ENCODE assay signal across 1 cellular context in genomic region chr13:33817843-33818661, GRCh38.
TF ChIP-seq lines count a peak whose summit lies in the region.

Gene RFC3 (plus strand): TSS chr13:33818149. CDS start chr13:33818179, 30 bp downstream.

TF ChIP-seq in GM12878, 131 proteins besides CTCF, POLR2A, EP300 and RAD21 (continued from another document):
- TF ChIP-seq RUNX3 (IDR thresholded peaks at IDR 0.05; ENCODE audit: low read length) (peak; percentile 77), IKZF1 (conservative IDR thresholded peaks at IDR 0.05) (peak; percentile 76), EZH2 (IDR thresholded peaks at IDR 0.05; ENCODE audit: borderline replicate concordance, control insufficient read depth, low read depth, low read length) (no peak), PAX8 (IDR thresholded peaks at IDR 0.05) (0 out of 2 replicates have a peak, but pooled peaks have one; percentile 2), POLR2AphosphoS5 (IDR thresholded peaks at IDR 0.05; ENCODE audit: low read length) (peak; percentile 75), ZBED1 (IDR thresholded peaks at IDR 0.05; ENCODE audit: borderline replicate concordance) (no peak), RB1 (IDR thresholded peaks at IDR 0.05; ENCODE audit: borderline replicate concordance) (peak; percentile 86; the same call in 1 of the 2 replicates), TAF1 (IDR thresholded peaks at IDR 0.05; ENCODE audit: borderline replicate concordance, low read depth, low read length) (peak; percentile 59; the same call in 1 of the 2 replicates), LARP7 (IDR thresholded peaks at IDR 0.05) (0 out of 2 replicates have a peak, but pooled peaks have one; percentile 33), STAT3 (IDR thresholded peaks at IDR 0.05; ENCODE audit: low read depth, low read length) (no peak)
- TF ChIP-seq, protein P1, sequence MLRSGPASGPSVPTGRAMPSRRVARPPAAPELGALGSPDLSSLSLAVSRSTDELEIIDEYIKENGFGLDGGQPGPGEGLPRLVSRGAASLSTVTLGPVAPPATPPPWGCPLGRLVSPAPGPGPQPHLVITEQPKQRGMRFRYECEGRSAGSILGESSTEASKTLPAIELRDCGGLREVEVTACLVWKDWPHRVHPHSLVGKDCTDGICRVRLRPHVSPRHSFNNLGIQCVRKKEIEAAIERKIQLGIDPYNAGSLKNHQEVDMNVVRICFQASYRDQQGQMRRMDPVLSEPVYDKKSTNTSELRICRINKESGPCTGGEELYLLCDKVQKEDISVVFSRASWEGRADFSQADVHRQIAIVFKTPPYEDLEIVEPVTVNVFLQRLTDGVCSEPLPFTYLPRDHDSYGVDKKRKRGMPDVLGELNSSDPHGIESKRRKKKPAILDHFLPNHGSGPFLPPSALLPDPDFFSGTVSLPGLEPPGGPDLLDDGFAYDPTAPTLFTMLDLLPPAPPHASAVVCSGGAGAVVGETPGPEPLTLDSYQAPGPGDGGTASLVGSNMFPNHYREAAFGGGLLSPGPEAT (IDR thresholded peaks at IDR 0.05; ENCODE audit: low read depth), result peak; percentile 83
- TF ChIP-seq, protein P2, sequence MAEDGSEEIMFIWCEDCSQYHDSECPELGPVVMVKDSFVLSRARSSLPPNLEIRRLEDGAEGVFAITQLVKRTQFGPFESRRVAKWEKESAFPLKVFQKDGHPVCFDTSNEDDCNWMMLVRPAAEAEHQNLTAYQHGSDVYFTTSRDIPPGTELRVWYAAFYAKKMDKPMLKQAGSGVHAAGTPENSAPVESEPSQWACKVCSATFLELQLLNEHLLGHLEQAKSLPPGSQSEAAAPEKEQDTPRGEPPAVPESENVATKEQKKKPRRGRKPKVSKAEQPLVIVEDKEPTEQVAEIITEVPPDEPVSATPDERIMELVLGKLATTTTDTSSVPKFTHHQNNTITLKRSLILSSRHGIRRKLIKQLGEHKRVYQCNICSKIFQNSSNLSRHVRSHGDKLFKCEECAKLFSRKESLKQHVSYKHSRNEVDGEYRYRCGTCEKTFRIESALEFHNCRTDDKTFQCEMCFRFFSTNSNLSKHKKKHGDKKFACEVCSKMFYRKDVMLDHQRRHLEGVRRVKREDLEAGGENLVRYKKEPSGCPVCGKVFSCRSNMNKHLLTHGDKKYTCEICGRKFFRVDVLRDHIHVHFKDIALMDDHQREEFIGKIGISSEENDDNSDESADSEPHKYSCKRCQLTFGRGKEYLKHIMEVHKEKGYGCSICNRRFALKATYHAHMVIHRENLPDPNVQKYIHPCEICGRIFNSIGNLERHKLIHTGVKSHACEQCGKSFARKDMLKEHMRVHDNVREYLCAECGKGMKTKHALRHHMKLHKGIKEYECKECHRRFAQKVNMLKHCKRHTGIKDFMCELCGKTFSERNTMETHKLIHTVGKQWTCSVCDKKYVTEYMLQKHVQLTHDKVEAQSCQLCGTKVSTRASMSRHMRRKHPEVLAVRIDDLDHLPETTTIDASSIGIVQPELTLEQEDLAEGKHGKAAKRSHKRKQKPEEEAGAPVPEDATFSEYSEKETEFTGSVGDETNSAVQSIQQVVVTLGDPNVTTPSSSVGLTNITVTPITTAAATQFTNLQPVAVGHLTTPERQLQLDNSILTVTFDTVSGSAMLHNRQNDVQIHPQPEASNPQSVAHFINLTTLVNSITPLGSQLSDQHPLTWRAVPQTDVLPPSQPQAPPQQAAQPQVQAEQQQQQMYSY (CRISPR knock-in tag; IDR thresholded peaks at IDR 0.05), result no peak
